22 cellular contexts compared by ENCODE assay signal in genomic region chr2:18104583-18105224, GRCh38.
"Had no signal": no experiment of that assay in that cellular context is flagged by ENCODE, and none has a peak within 500 bp of the region (broad histone marks: within the 10 kb centered on the region; RNA-seq: fewer than 3 reads in every experiment).

No MANE protein-coding gene starts in this region.

- ATAC-seq: activated CD4-positive, alpha-beta T cell treated with anti-CD3 and anti-CD28 coated beads for 36 hours; activated naive CD4-positive, alpha-beta T cell treated with anti-CD3 and anti-CD28 coated beads, Interleukin-2, amount 50 U/mL, for 72 hours; activated T-cell treated with anti-CD3 and anti-CD28 coated beads, Interleukin-2, amount 50 U/mL, for 72 hours; gastroesophageal sphincter; mucosa of descending colon; natural killer cell treated with Interleukin-12 subunit alpha and Interleukin-12 subunit beta and Interleukin-15 and Interleukin-18, amount 100 ng/mL, for 72 hours; stimulated activated effector memory CD8-positive, alpha-beta T cell treated with anti-CD3 and anti-CD28 coated beads, Interleukin-12 subunit alpha, Interleukin-12 subunit beta, amount 100 ng/mL, for 72 hours; upper lobe of right lung had no signal

- H3K36me3 Mint-ChIP-seq: activated naive CD4-positive, alpha-beta T cell treated with anti-CD3 and anti-CD28 coated beads, Interleukin-2, amount 50 U/mL, for 72 hours; natural killer cell treated with Interleukin-12 subunit alpha and Interleukin-12 subunit beta and Interleukin-15 and Interleukin-18, amount 100 ng/mL, for 72 hours; stimulated activated effector memory CD8-positive, alpha-beta T cell treated with anti-CD3 and anti-CD28 coated beads, Interleukin-12 subunit alpha, Interleukin-12 subunit beta, amount 100 ng/mL, for 72 hours had no signal

- H3K4me3 Mint-ChIP-seq: activated CD4-positive, alpha-beta T cell treated with anti-CD3 and anti-CD28 coated beads for 36 hours; activated T-cell treated with anti-CD3 and anti-CD28 coated beads, Interleukin-2, amount 50 U/mL, for 72 hours; natural killer cell treated with Interleukin-12 subunit alpha and Interleukin-12 subunit beta and Interleukin-15 and Interleukin-18, amount 100 ng/mL, for 72 hours; stimulated activated effector memory CD8-positive, alpha-beta T cell treated with anti-CD3 and anti-CD28 coated beads, Interleukin-12 subunit alpha, Interleukin-12 subunit beta, amount 100 ng/mL, for 72 hours; stimulated activated naive CD8-positive, alpha-beta T cell treated with anti-CD3 and anti-CD28 coated beads, Interleukin-15, Interleukin-2, amounts not matched to agents 100 ng/mL and 50 ng/mL, for 24 hours had no signal

- DNase-seq: activated CD4-positive, alpha-beta T cell treated with anti-CD3 and anti-CD28 coated beads for 36 hours; activated CD4-positive, CD25-positive, alpha-beta regulatory T cell; activated naive CD4-positive, alpha-beta T cell; activated T-cell treated with anti-CD3 and anti-CD28 coated beads for 4 hours; activated T-cell treated with anti-CD3 and anti-CD28 coated beads, Interleukin-2, amount 50 U/mL, for 72 hours; cerebellar nuclear complex; colonic mucosa; effector CD8-positive, alpha-beta T cell; erythroblast; left cardiac atrium; lower lobe of right lung; mucosa of descending colon; sigmoid colon; small intestine; stimulated activated CD4-positive, alpha-beta T cell treated with anti-CD3 and anti-CD28 coated beads, Interleukin-4, amount 100 ng/mL, for 24 hours; upper lobe of right lung had no signal

- H3K36me3 ChIP-seq: colonic mucosa, gastroesophageal sphincter, lower lobe of right lung, sigmoid colon, upper lobe of right lung had no signal

- H3K27ac Mint-ChIP-seq: activated CD4-positive, alpha-beta T cell treated with anti-CD3 and anti-CD28 coated beads for 36 hours; activated naive CD4-positive, alpha-beta T cell treated with anti-CD3 and anti-CD28 coated beads, Interleukin-2, amount 50 U/mL, for 72 hours; activated T-cell treated with anti-CD3 and anti-CD28 coated beads, Interleukin-2, amount 50 U/mL, for 72 hours; natural killer cell treated with Interleukin-12 subunit alpha and Interleukin-12 subunit beta and Interleukin-15 and Interleukin-18, amount 100 ng/mL, for 72 hours; stimulated activated effector memory CD8-positive, alpha-beta T cell treated with anti-CD3 and anti-CD28 coated beads, Interleukin-12 subunit alpha, Interleukin-12 subunit beta, amount 100 ng/mL, for 72 hours; stimulated activated naive CD8-positive, alpha-beta T cell treated with anti-CD3 and anti-CD28 coated beads, Interleukin-15, Interleukin-2, amounts not matched to agents 100 ng/mL and 50 ng/mL, for 24 hours had no signal

- H3K9me3 ChIP-seq: colonic mucosa, gastroesophageal sphincter, lower lobe of right lung, mucosa of descending colon, sigmoid colon, upper lobe of right lung had no signal

- H3K4me3 ChIP-seq: colonic mucosa, gastroesophageal sphincter, hepatocyte, lower lobe of right lung, mucosa of descending colon, sigmoid colon, upper lobe of right lung had no signal

- H3K9me3 Mint-ChIP-seq: stimulated activated naive CD8-positive, alpha-beta T cell treated with anti-CD3 and anti-CD28 coated beads, Interleukin-15, Interleukin-2, amounts not matched to agents 100 ng/mL and 50 ng/mL, for 24 hours had no signal

- H3K4me1 Mint-ChIP-seq: activated CD4-positive, alpha-beta T cell treated with anti-CD3 and anti-CD28 coated beads for 36 hours; stimulated activated effector memory CD8-positive, alpha-beta T cell treated with anti-CD3 and anti-CD28 coated beads, Interleukin-12 subunit alpha, Interleukin-12 subunit beta, amount 100 ng/mL, for 72 hours had no signal

- H3K27me3 ChIP-seq: colonic mucosa, gastroesophageal sphincter, hepatocyte, sigmoid colon, upper lobe of right lung had no signal

- H3K4me1 ChIP-seq: colonic mucosa, lower lobe of right lung, sigmoid colon, upper lobe of right lung had no signal

- H3K27ac ChIP-seq: colonic mucosa, hepatocyte, lower lobe of right lung, upper lobe of right lung had no signal
